In the genomic region with DNA sequence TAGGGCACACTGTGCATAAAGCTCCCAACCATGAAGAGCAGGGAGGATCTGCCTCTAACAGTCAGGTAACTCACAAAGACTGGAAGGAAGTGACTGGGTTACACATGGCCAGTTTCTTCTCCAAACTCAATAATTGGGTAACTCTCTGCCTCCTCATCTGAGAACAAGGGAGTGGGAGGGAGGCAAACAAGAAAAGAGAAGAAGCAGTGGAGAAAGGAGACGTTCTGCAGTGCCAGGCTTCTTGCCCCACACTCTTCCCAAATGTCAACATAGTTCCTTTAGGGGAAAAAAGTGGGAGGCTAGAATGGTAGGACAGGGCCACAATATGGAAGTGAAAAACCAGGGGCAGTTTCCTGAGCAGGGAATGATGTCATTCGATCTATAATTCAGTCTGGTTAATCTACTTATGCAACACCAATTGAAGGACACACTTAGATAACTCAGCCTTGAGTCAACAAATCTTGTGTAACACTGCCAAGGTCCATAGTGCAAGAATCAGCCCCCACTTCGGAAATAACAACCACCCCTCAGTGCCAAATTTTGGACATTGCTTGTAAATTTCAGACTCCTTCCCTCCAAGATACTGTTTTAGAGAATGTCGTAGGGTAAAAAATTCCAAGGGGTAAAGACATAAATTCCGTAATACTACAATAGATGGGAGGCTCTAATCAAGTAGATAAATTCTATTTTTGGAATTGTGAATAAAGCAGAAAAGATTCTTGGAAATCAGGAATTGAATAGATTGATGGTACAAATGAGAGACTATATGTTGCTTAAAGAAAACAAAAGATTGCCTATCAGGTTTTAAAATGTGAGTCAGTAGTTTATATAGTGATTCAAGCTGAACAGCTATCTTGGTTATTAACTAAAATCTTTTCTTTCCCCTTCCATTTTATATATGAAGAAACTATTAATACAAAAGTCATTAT, we compare ENCODE assay signal across 8 cellular contexts.
A peak's percentile ranks its signal among the peaks of the same experiment; 100 is the strongest.
DNase-seq lines count a peak whose midpoint lies in the region; ATAC-seq, FAIRE-seq and TF ChIP-seq lines count a peak whose summit lies in the region.

No MANE protein-coding gene starts in this region.

- H3K4me1 ChIP-seq in astrocyte (ENCODE audit: insufficient read depth, low read length) (peaks cover 66% of the 10 kb centered on the region), liver (ENCODE audit: control insufficient read depth in 4 of 4, insufficient read depth in 4 of 4, low read length in 3 of 4) (peaks cover 14 to 58% (median 38%) of the 10 kb centered on the region in 4 donors)

- peak overlapping the region; percentile 78 for H3K4me2 ChIP-seq in astrocyte (ENCODE audit: low read length)

- H3K9ac ChIP-seq in astrocyte (ENCODE audit: low read length) = peak overlapping the region; percentile 76
- peak overlapping the region in 1 of 2 donors; percentile 29 for H3K9ac ChIP-seq in liver (ENCODE audit: low read depth in 1 of 2, low read length in 2 of 2)

- peak overlapping the region; percentile 99 for H3K27ac Mint-ChIP-seq in astrocyte (ENCODE audit: unreplicated experiment)

- no peaks in the 10 kb centered on the region for H3K27me3 Mint-ChIP-seq in astrocyte (ENCODE audit: low read depth, unreplicated experiment)

- no peak overlapping the region for H3K4me3 Mint-ChIP-seq in astrocyte (ENCODE audit: unreplicated experiment)

- H3K79me2 ChIP-seq in astrocyte (ENCODE audit: insufficient read depth, low read length) = peaks cover 82% of the 10 kb centered on the region

- H3K9me3 ChIP-seq in astrocyte (ENCODE audit: insufficient read depth, low read depth, low read length) (no peaks in the 10 kb centered on the region), liver (ENCODE audit: control insufficient read depth in 4 of 4, low read length in 3 of 4) (no peaks in the 10 kb centered on the region)

- H3K4me1 Mint-ChIP-seq in astrocyte (ENCODE audit: low read depth, unreplicated experiment) = peaks cover 68% of the 10 kb centered on the region

- H2AFZ ChIP-seq in astrocyte (ENCODE audit: low read depth, low read length) = no peak overlapping the region

- ATAC-seq in Right ventricle myocardium inferior = peak; percentile 53
- ATAC-seq in HG02870 (IDR thresholded peaks at IDR 0.05; ENCODE audit: unreplicated experiment) = no peak

- WGBS in liver = 17% methylated on average over 5 of the region's 5 CpGs

- peak overlapping the region; percentile 95 for H3K27ac ChIP-seq in astrocyte (ENCODE audit: low read depth, low read length)
- H3K27ac ChIP-seq in liver (ENCODE audit: low read depth in 1 of 2, low read length in 2 of 2) = peak overlapping the region; percentile 81 to 97

- H3K27me3 ChIP-seq in astrocyte (ENCODE audit: insufficient read depth, low read length) (no peaks in the 10 kb centered on the region), liver (ENCODE audit: control insufficient read depth in 4 of 4, insufficient read depth in 4 of 4, low read length in 3 of 4) (no peaks in the 10 kb centered on the region)

- H3K4me3 ChIP-seq in astrocyte (ENCODE audit: insufficient read depth, low read depth, low read length) (peak overlapping the region; percentile 24), liver (ENCODE audit: low read depth in 1 of 3, low read length in 3 of 3) (no peak overlapping the region)

- TF ChIP-seq RAD21 in liver (IDR thresholded peaks at IDR 0.05) = peak; percentile 64 to 72

- TF ChIP-seq CTCF in astrocyte (IDR thresholded peaks at IDR 0.05; ENCODE audit: insufficient read depth, low read depth, low read length) = no peak
- TF ChIP-seq CTCF in liver (IDR thresholded peaks at IDR 0.05; ENCODE audit: low read depth, low read length, missing input control) = no peak

- DNase-seq in Right ventricle myocardium inferior (ENCODE audit: missing footprints) (no peak), cardiac septum (ENCODE audit: low spot score) (no peak), astrocyte (ENCODE audit: low read depth) (peak; percentile 96), NCI-H446 treated with DMSO at 0.1 percent for 48 hours (lab: John Stamatoyannopoulos, UW) (no peak), DMS 273 treated with DMSO at 0.1 percent for 48 hours (lab: John Stamatoyannopoulos, UW) (no peak)
- no peak for DNase-seq in activated CD4-positive, CD25-positive, alpha-beta regulatory T cell treated with anti-CD3 and anti-CD28 coated beads, Interleukin-2, amount 50 U/mL, for 72 hours

- H4K20me1 ChIP-seq in astrocyte (ENCODE audit: insufficient read depth, low read length) = peaks cover 8% of the 10 kb centered on the region

- H3K36me3 ChIP-seq in astrocyte (ENCODE audit: insufficient read depth, low read length) (no peaks in the 10 kb centered on the region), liver (ENCODE audit: control insufficient read depth in 4 of 4, insufficient read depth in 3 of 4, low read depth in 1 of 4, low read length in 3 of 4) (no peaks in the 10 kb centered on the region)

- H3K9me3 Mint-ChIP-seq in astrocyte (ENCODE audit: unreplicated experiment) = no peaks in the 10 kb centered on the region

- H3K36me3 Mint-ChIP-seq in astrocyte (ENCODE audit: low read depth, unreplicated experiment) = peaks cover 10% of the 10 kb centered on the region

- intact Hi-C loops in Right ventricle myocardium inferior (cut with DNase I) (no loop called here), cardiac septum (cut with DNase I) (loop anchor here (5.0 kb wide), 2 partner anchors 35 to 50 kb away; no protein-coding TSS in a partner anchor)

- peak; percentile 50 for FAIRE-seq in astrocyte (lab: Jason Lieb, UNC)

TF ChIP-seq in liver, 16 proteins besides CTCF, POLR2A, EP300 and RAD21:
- TF ChIP-seq TAF1 (conservative IDR thresholded peaks at IDR 0.05) (peak; percentile 24), HNF4A (conservative IDR thresholded peaks at IDR 0.05) (peak; percentile 97 to 98), JUND (IDR thresholded peaks at IDR 0.05) (peak; percentile 97 to 99), RXRA (IDR thresholded peaks at IDR 0.05) (peak; percentile 91 to 95), GABPA (IDR thresholded peaks at IDR 0.05 in 1 of 2, conservative IDR thresholded peaks at IDR 0.05 in 1 of 2) (no peak), HNF4G (IDR thresholded peaks at IDR 0.05) (peak; percentile 97), FOXA2 (IDR thresholded peaks at IDR 0.05) (peak; percentile 89), NR2F2 (IDR thresholded peaks at IDR 0.05) (peak; percentile 77), SP1 (IDR thresholded peaks at IDR 0.05) (peak; percentile 92), FOXA1 (IDR thresholded peaks at IDR 0.05) (peak; percentile 88), YY1 (IDR thresholded peaks at IDR 0.05) (peak; percentile 84), EGR1 (IDR thresholded peaks at IDR 0.05; ENCODE audit: low read depth in 2 of 2) (peak in 1 of 2 donors; percentile 78)
- TF ChIP-seq, protein P1, sequence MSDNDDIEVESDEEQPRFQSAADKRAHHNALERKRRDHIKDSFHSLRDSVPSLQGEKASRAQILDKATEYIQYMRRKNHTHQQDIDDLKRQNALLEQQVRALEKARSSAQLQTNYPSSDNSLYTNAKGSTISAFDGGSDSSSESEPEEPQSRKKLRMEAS (IDR thresholded peaks at IDR 0.05) = peak; percentile 91
- TF ChIP-seq, protein P2, sequence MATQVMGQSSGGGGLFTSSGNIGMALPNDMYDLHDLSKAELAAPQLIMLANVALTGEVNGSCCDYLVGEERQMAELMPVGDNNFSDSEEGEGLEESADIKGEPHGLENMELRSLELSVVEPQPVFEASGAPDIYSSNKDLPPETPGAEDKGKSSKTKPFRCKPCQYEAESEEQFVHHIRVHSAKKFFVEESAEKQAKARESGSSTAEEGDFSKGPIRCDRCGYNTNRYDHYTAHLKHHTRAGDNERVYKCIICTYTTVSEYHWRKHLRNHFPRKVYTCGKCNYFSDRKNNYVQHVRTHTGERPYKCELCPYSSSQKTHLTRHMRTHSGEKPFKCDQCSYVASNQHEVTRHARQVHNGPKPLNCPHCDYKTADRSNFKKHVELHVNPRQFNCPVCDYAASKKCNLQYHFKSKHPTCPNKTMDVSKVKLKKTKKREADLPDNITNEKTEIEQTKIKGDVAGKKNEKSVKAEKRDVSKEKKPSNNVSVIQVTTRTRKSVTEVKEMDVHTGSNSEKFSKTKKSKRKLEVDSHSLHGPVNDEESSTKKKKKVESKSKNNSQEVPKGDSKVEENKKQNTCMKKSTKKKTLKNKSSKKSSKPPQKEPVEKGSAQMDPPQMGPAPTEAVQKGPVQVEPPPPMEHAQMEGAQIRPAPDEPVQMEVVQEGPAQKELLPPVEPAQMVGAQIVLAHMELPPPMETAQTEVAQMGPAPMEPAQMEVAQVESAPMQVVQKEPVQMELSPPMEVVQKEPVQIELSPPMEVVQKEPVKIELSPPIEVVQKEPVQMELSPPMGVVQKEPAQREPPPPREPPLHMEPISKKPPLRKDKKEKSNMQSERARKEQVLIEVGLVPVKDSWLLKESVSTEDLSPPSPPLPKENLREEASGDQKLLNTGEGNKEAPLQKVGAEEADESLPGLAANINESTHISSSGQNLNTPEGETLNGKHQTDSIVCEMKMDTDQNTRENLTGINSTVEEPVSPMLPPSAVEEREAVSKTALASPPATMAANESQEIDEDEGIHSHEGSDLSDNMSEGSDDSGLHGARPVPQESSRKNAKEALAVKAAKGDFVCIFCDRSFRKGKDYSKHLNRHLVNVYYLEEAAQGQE (IDR thresholded peaks at IDR 0.05) = peak; percentile 71
- TF ChIP-seq, protein P3, sequence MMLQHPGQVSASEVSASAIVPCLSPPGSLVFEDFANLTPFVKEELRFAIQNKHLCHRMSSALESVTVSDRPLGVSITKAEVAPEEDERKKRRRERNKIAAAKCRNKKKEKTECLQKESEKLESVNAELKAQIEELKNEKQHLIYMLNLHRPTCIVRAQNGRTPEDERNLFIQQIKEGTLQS (IDR thresholded peaks at IDR 0.05) = peak; percentile 89
- TF ChIP-seq, protein P4, sequence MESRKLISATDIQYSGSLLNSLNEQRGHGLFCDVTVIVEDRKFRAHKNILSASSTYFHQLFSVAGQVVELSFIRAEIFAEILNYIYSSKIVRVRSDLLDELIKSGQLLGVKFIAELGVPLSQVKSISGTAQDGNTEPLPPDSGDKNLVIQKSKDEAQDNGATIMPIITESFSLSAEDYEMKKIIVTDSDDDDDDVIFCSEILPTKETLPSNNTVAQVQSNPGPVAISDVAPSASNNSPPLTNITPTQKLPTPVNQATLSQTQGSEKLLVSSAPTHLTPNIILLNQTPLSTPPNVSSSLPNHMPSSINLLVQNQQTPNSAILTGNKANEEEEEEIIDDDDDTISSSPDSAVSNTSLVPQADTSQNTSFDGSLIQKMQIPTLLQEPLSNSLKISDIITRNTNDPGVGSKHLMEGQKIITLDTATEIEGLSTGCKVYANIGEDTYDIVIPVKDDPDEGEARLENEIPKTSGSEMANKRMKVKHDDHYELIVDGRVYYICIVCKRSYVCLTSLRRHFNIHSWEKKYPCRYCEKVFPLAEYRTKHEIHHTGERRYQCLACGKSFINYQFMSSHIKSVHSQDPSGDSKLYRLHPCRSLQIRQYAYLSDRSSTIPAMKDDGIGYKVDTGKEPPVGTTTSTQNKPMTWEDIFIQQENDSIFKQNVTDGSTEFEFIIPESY (IDR thresholded peaks at IDR 0.05) = peak; percentile 93
